Comparison of ENCODE assay signal across 1 cellular context in the genomic region with DNA sequence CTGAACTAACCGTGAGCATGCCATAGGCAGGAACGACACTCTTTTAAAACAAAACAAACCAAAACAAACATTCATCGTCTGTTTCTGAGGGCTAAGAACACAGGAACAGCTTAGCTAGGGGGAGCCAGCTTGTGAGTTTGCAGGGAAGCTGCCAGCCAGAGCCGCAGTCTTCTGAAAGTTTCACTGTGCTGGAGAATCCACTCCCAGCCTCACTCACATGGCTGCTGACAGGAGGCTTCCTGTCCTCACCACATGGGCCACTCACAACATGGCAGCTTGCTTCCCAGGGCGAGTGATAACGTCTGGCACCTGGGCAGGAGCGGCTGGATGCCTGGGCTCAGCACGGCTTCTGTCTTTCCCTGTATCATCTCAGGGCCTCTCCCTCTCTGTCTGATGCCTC.
TF ChIP-seq lines count a peak whose summit lies in the region.

No MANE protein-coding gene starts in this region.

TF ChIP-seq in SK-N-SH, 30 proteins besides CTCF, POLR2A, EP300 and RAD21 (continued from another document):
- TF ChIP-seq EZH2phosphoT487 (IDR thresholded peaks at IDR 0.05; ENCODE audit: borderline replicate concordance, low read depth) (no peak), NRF1 (IDR thresholded peaks at IDR 0.05; ENCODE audit: low read depth, low read length) (no peak), MXI1 (IDR thresholded peaks at IDR 0.05; ENCODE audit: low read depth, low read length) (no peak)
